Comparison of ENCODE assay signal across 12 cellular contexts in genomic region chr3:133799794-133800585, GRCh38. TPM values are rescaled to one million over a fixed set of nuclear protein-coding genes. Genes with fewer than 3 reads are reported as not detected.
A peak's percentile ranks its signal among the peaks of the same experiment; 100 is the strongest.
DNase-seq lines count a peak whose midpoint lies in the region; ATAC-seq, FAIRE-seq and TF ChIP-seq lines count a peak whose summit lies in the region.
"Had no signal": no experiment of that assay in that cellular context is flagged by ENCODE, and none has a peak within 500 bp of the region (broad histone marks: within the 10 kb centered on the region; RNA-seq: fewer than 3 reads in every experiment).

No MANE protein-coding gene starts in this region.

- H3K9me3 Mint-ChIP-seq in activated T-helper 2 cell treated with anti-CD3 and anti-CD28 coated beads, Interferon-gamma antibody, Interleukin-2, Interleukin-4, amounts not matched to agents 10 μg/mL and 5 μg/mL and 100 μg/mL, durations not matched to agents 14 hours and 24 hours and 36 hours: peaks cover 3% of the 10 kb centered on the region
- H3K9me3 Mint-ChIP-seq: T-cell had no signal

- FAIRE-seq in D721Med (lab: Jason Lieb, UNC): no peak

- peaks cover 37% of the 10 kb centered on the region for H3K27me3 Mint-ChIP-seq in activated T-helper 2 cell treated with anti-CD3 and anti-CD28 coated beads, Interferon-gamma antibody, Interleukin-2, Interleukin-4, amounts not matched to agents 10 μg/mL and 5 μg/mL and 100 μg/mL, durations not matched to agents 14 hours and 24 hours and 36 hours (ENCODE audit: low read depth)

- TF ChIP-seq CTCF in choroid plexus epithelial cell (conservative IDR thresholded peaks at IDR 0.05; ENCODE audit: low read depth, low read length) (no peak), D721Med (IDR thresholded peaks at IDR 0.05; ENCODE audit: insufficient read depth, missing control alignments) (no peak)

- no peaks in the 10 kb centered on the region for H3K36me3 Mint-ChIP-seq in activated T-helper 2 cell treated with anti-CD3 and anti-CD28 coated beads, Interferon-gamma antibody, Interleukin-2, Interleukin-4, amounts not matched to agents 10 μg/mL and 5 μg/mL and 100 μg/mL, durations not matched to agents 14 hours and 24 hours and 36 hours (ENCODE audit: low read depth)
- H3K36me3 Mint-ChIP-seq: T-cell had no signal

- ATAC-seq in sciatic nerve: peak; percentile 55
- ATAC-seq: T-cell had no signal

- H3K4me1 Mint-ChIP-seq in activated T-helper 2 cell treated with anti-CD3 and anti-CD28 coated beads, Interferon-gamma antibody, Interleukin-2, Interleukin-4, amounts not matched to agents 10 μg/mL and 5 μg/mL and 100 μg/mL, durations not matched to agents 14 hours and 24 hours and 36 hours (ENCODE audit: low read depth): no peaks in the 10 kb centered on the region

- DNase-seq in HCEC 1CT (peak; percentile 6), NCI-H69 (lab: John Stamatoyannopoulos, UW) (peak; percentile 2), choroid plexus epithelial cell (ENCODE audit: low read depth) (peak; percentile 38), sciatic nerve (ENCODE audit: low spot score) (no peak), NCI-H2081 treated with DMSO at 0.1 percent for 48 hours (lab: John Stamatoyannopoulos, UW) (no peak), D721Med (ENCODE audit: insufficient read length, low spot score) (no peak), UCSD-AML1 (lab: John Stamatoyannopoulos, UW; ENCODE audit: unreplicated experiment) (no peak)
- DNase-seq in activated T-helper 2 cell treated with anti-CD3 and anti-CD28 coated beads, Interferon-gamma antibody, Interleukin-2, Interleukin-4, amounts not matched to agents 10 μg/mL and 5 μg/mL and 100 μg/mL, durations not matched to agents 14 hours and 24 hours and 36 hours (ENCODE audit: low spot score): no peak
- DNase-seq: DMS79 treated with DMSO at 0.1 percent for 48 hours; effector memory CD4-positive, alpha-beta T cell; sigmoid colon; T-cell had no signal

- intact Hi-C loops in sciatic nerve (cut with DNase I): no loop called here
- intact Hi-C loops in activated T-helper 2 cell treated with anti-CD3 and anti-CD28 coated beads, Interferon-gamma antibody, Interleukin-2, Interleukin-4, amounts not matched to agents 10 μg/mL and 5 μg/mL and 100 μg/mL, durations not matched to agents 14 hours and 24 hours and 36 hours (cut with micrococcal nuclease): loop anchor here (10.0 kb wide), 1 partner anchor 1385 kb away; the partner anchor contains the start of gene DNAJC13

- H3K4me3 Mint-ChIP-seq in activated T-helper 2 cell treated with anti-CD3 and anti-CD28 coated beads, Interferon-gamma antibody, Interleukin-2, Interleukin-4, amounts not matched to agents 10 μg/mL and 5 μg/mL and 100 μg/mL, durations not matched to agents 14 hours and 24 hours and 36 hours (ENCODE audit: low read depth): no peak overlapping the region
- H3K4me3 Mint-ChIP-seq: T-cell had no signal

- H3K27ac Mint-ChIP-seq in activated T-helper 2 cell treated with anti-CD3 and anti-CD28 coated beads, Interferon-gamma antibody, Interleukin-2, Interleukin-4, amounts not matched to agents 10 μg/mL and 5 μg/mL and 100 μg/mL, durations not matched to agents 14 hours and 24 hours and 36 hours: no peak overlapping the region
- H3K27ac Mint-ChIP-seq: T-cell had no signal

- no peak overlapping the region for H3K4me3 ChIP-seq in choroid plexus epithelial cell (ENCODE audit: low read depth, low read length)
- H3K4me3 ChIP-seq: sigmoid colon had no signal

RNA-seq across cellular contexts. Expression of gene SRPRB, which starts 5.6 kb away (rescaled TPM):
- total RNA-seq in sciatic nerve: 27.8 TPM
- 91.5 and 92.1 TPM in 2 replicates for total RNA-seq in activated T-helper 2 cell treated with anti-CD3 and anti-CD28 coated beads, Interferon-gamma antibody, Interleukin-2, Interleukin-4, amounts not matched to agents 10 μg/mL and 5 μg/mL and 100 μg/mL, durations not matched to agents 14 hours and 24 hours and 36 hours

RNA-seq across cellular contexts. Expression of gene TF, which starts 53.8 kb away (rescaled TPM):
- total RNA-seq in sciatic nerve: 40.6 TPM
- total RNA-seq in activated T-helper 2 cell treated with anti-CD3 and anti-CD28 coated beads, Interferon-gamma antibody, Interleukin-2, Interleukin-4, amounts not matched to agents 10 μg/mL and 5 μg/mL and 100 μg/mL, durations not matched to agents 14 hours and 24 hours and 36 hours: 0.11 and 0.25 TPM in 2 replicates

Comparison
In these comparisons a context has a peak if more than half of its experiments do, and no peak if none do; other contexts are left out.
1. DNase-seq: peak in HCEC 1CT (single experiment), NCI-H69 (single experiment) and choroid plexus epithelial cell (single experiment); none in sciatic nerve (single experiment), NCI-H2081 treated with DMSO at 0.1 percent for 48 hours (single experiment), D721Med (single experiment), activated T-helper 2 cell treated with anti-CD3 and anti-CD28 coated beads, Interferon-gamma antibody, Interleukin-2, Interleukin-4, amounts not matched to agents 10 μg/mL and 5 μg/mL and 100 μg/mL, durations not matched to agents 14 hours and 24 hours and 36 hours (single experiment) and UCSD-AML1 (single experiment).
2. RNA of gene TF, which starts 53.8 kb away (total RNA-seq): 40.6 TPM in sciatic nerve (single experiment); 0.11 to 0.25 TPM in activated T-helper 2 cell treated with anti-CD3 and anti-CD28 coated beads, Interferon-gamma antibody, Interleukin-2, Interleukin-4, amounts not matched to agents 10 μg/mL and 5 μg/mL and 100 μg/mL, durations not matched to agents 14 hours and 24 hours and 36 hours; every median in the first group is over 10 times any median in the second.